34 cellular contexts compared by ENCODE assay signal in genomic region chr1:205959789-205960188, GRCh38. TPM values are rescaled to one million over a fixed set of nuclear protein-coding genes. Genes with fewer than 3 reads are reported as not detected.
"Had no signal": no experiment of that assay in that cellular context is flagged by ENCODE, and none has a peak within 500 bp of the region (broad histone marks: within the 10 kb centered on the region; RNA-seq: fewer than 3 reads in every experiment).

No MANE protein-coding gene starts in this region.

- H3K9me3 ChIP-seq: adrenal gland, body of pancreas, esophagus muscularis mucosa, gastrocnemius medialis had no signal

- H3K36me3 ChIP-seq: adrenal gland, esophagus muscularis mucosa, gastrocnemius medialis had no signal

- FAIRE-seq: colon had no signal

- ATAC-seq: activated CD4-positive, CD25-positive, alpha-beta regulatory T cell treated with anti-CD3 and anti-CD28 coated beads, Interleukin-2, amount 50 U/mL, for 24 hours; activated CD8-positive, alpha-beta memory T cell treated with anti-CD3 and anti-CD28 coated beads, Interleukin-2, amount 10 ng/mL, durations not matched to agents 7 days and 5 days; activated CD8-positive, alpha-beta T cell treated with anti-CD3 and anti-CD28 coated beads, Interleukin-2, amount 10 ng/mL, durations not matched to agents 7 days and 5 days; activated naive CD8-positive, alpha-beta T cell treated with anti-CD3 and anti-CD28 coated beads, Interleukin-2, amount 50 U/mL, for 24 hours; body of pancreas; effector memory CD8-positive, alpha-beta T cell; foreskin keratinocyte; gastrocnemius medialis had no signal

- H3K27ac ChIP-seq: adrenal gland, body of pancreas, esophagus muscularis mucosa, foreskin keratinocyte, gastrocnemius medialis, VCaP had no signal

- H3K4me1 ChIP-seq: foreskin keratinocyte had no signal

- H3K4me3 ChIP-seq: adrenal gland, body of pancreas, esophagus muscularis mucosa, gastrocnemius medialis had no signal

- H3K27me3 ChIP-seq: body of pancreas, gastrocnemius medialis had no signal

- DNase-seq: activated B cell treated with CpG ODN at 0.5 μM for 24 hours; activated CD4-positive, alpha-beta memory T cell treated with anti-CD3 and anti-CD28 coated beads for 36 hours; activated CD4-positive, alpha-beta T cell treated with anti-CD3 and anti-CD28 coated beads, Interleukin-2, amount 10 ng/mL, durations not matched to agents 24 days and 14 days; activated CD8-positive, alpha-beta memory T cell treated with anti-CD3 and anti-CD28 coated beads, Interleukin-2, amount 10 ng/mL, durations not matched to agents 7 days and 5 days; activated CD8-positive, alpha-beta memory T cell treated with anti-CD3 and anti-CD28 coated beads, Interleukin-2, amount 50 U/mL, for 4 hours; activated CD8-positive, alpha-beta T cell treated with anti-CD3 and anti-CD28 coated beads, Interleukin-2, amount 10 ng/mL, durations not matched to agents 7 days and 5 days; activated effector memory CD4-positive, alpha-beta T cell treated with anti-CD3 and anti-CD28 coated beads, Interleukin-2, amount 50 U/mL, for 16 hours; activated naive CD4-positive, alpha-beta T cell treated with anti-CD3 and anti-CD28 coated beads for 36 hours; activated naive CD8-positive, alpha-beta T cell treated with anti-CD3 and anti-CD28 coated beads for 36 hours; activated naive CD8-positive, alpha-beta T cell treated with anti-CD3 and anti-CD28 coated beads, Interleukin-2, amount 50 U/mL, for 24 hours; activated T-cell treated with anti-CD3 and anti-CD28 coated beads, Interleukin-2, amount 50 U/mL, for 1 hour; activated T-cell treated with anti-CD3 and anti-CD28 coated beads, Interleukin-2, amount 50 U/mL, for 48 hours; adrenal gland; amygdala; body of pancreas; caudate nucleus; cortex of kidney; dermis blood vessel endothelial cell; effector CD4-positive, alpha-beta T cell; effector memory CD8-positive, alpha-beta T cell; erythroblast; foreskin keratinocyte; gastrocnemius medialis; glutamatergic neuron; T-helper 1 cell; T-helper 2 cell had no signal

RNA-seq across cellular contexts. Expression of gene SLC26A9, which starts 16.5 kb away (rescaled TPM):
- total RNA-seq: activated B cell treated with CpG ODN at 0.5 μM for 24 hours; activated CD4-positive, alpha-beta memory T cell treated with anti-CD3 and anti-CD28 coated beads for 36 hours; activated CD4-positive, alpha-beta T cell treated with anti-CD3 and anti-CD28 coated beads, Interleukin-2, amount 10 ng/mL, durations not matched to agents 24 days and 14 days; activated CD8-positive, alpha-beta memory T cell treated with anti-CD3 and anti-CD28 coated beads for 36 hours; activated CD8-positive, alpha-beta memory T cell treated with anti-CD3 and anti-CD28 coated beads, Interleukin-2, amount 10 ng/mL, durations not matched to agents 7 days and 5 days; activated CD8-positive, alpha-beta T cell treated with anti-CD3 and anti-CD28 coated beads, Interleukin-2, amount 10 ng/mL, durations not matched to agents 7 days and 5 days; activated naive CD4-positive, alpha-beta T cell treated with anti-CD3 and anti-CD28 coated beads for 36 hours; activated naive CD8-positive, alpha-beta T cell treated with anti-CD3 and anti-CD28 coated beads for 36 hours; activated T-helper 1 cell treated with anti-CD3 and anti-CD28 coated beads, Interleukin-12 subunit alpha, Interleukin-12 subunit beta, Interleukin-2, Interleukin-4 antibody, amounts not matched to agents 30 ng/mL and 10 ng/mL and 1 ng/mL, durations not matched to agents 14 hours and 24 hours and 36 hours; activated T-helper 2 cell treated with anti-CD3 and anti-CD28 coated beads, Interferon-gamma antibody, Interleukin-2, Interleukin-4, amounts not matched to agents 10 μg/mL and 5 μg/mL and 100 μg/mL, durations not matched to agents 14 hours and 24 hours and 36 hours; chondrocyte; dermis blood vessel endothelial cell; foreskin keratinocyte had no signal
- polyA plus RNA-seq: foreskin keratinocyte had no signal

RNA-seq across cellular contexts. Expression of gene RAB7B, which starts 43.4 kb away (rescaled TPM):
- total RNA-seq: activated B cell treated with CpG ODN at 0.5 μM for 24 hours; activated CD4-positive, alpha-beta memory T cell treated with anti-CD3 and anti-CD28 coated beads for 36 hours; activated CD4-positive, alpha-beta T cell treated with anti-CD3 and anti-CD28 coated beads, Interleukin-2, amount 10 ng/mL, durations not matched to agents 24 days and 14 days; activated CD8-positive, alpha-beta memory T cell treated with anti-CD3 and anti-CD28 coated beads for 36 hours; activated CD8-positive, alpha-beta memory T cell treated with anti-CD3 and anti-CD28 coated beads, Interleukin-2, amount 10 ng/mL, durations not matched to agents 7 days and 5 days; activated CD8-positive, alpha-beta T cell treated with anti-CD3 and anti-CD28 coated beads, Interleukin-2, amount 10 ng/mL, durations not matched to agents 7 days and 5 days; activated naive CD4-positive, alpha-beta T cell treated with anti-CD3 and anti-CD28 coated beads for 36 hours; activated naive CD8-positive, alpha-beta T cell treated with anti-CD3 and anti-CD28 coated beads for 36 hours; activated T-helper 1 cell treated with anti-CD3 and anti-CD28 coated beads, Interleukin-12 subunit alpha, Interleukin-12 subunit beta, Interleukin-2, Interleukin-4 antibody, amounts not matched to agents 30 ng/mL and 10 ng/mL and 1 ng/mL, durations not matched to agents 14 hours and 24 hours and 36 hours; activated T-helper 2 cell treated with anti-CD3 and anti-CD28 coated beads, Interferon-gamma antibody, Interleukin-2, Interleukin-4, amounts not matched to agents 10 μg/mL and 5 μg/mL and 100 μg/mL, durations not matched to agents 14 hours and 24 hours and 36 hours; dermis blood vessel endothelial cell had no signal
